ENCODE assay signal across 22 cellular contexts in genomic region chr2:211756266-211756665, GRCh38.
DNase-seq lines count a peak whose midpoint lies in the region; ATAC-seq lines count a peak whose summit lies in the region.
"Had no signal": no experiment of that assay in that cellular context is flagged by ENCODE, and none has a peak within 500 bp of the region (broad histone marks: within the 10 kb centered on the region; RNA-seq: fewer than 3 reads in every experiment).

No MANE protein-coding gene starts in this region.

- ATAC-seq in HG03095 (IDR thresholded peaks at IDR 0.05; ENCODE audit: unreplicated experiment) = no peak
- ATAC-seq: A549, HCT116, HepG2 had no signal

- DNase-seq in HCEC 1CT = peak; percentile 85
- peak; percentile 41 for DNase-seq in adipocyte (ENCODE audit: low read depth)
- peak; percentile 24 for DNase-seq in stromal cell of bone marrow (ENCODE audit: low read depth)
- no peak for DNase-seq in NCI-H1092 (lab: John Stamatoyannopoulos, UW)
- no peak for DNase-seq in Ammon's horn (ENCODE audit: low spot score)
- DNase-seq: BE2C; C1 segment of cervical spinal cord; CD4-positive, CD25-positive, alpha-beta regulatory T cell; CD8-positive, alpha-beta memory T cell; COR-L47; DMS 273 treated with DMSO at 0.1 percent for 48 hours; DMS53; DND-41; EL; HFFc6; KBM-7 had no signal

- no peak overlapping the region for H3K27ac ChIP-seq in ACC112 (ENCODE audit: low read depth, low read length)
- H3K27ac ChIP-seq: 22Rv1, A549 had no signal

- no peaks in the 10 kb centered on the region for H3K79me2 ChIP-seq in ACC112 (ENCODE audit: control insufficient read depth, insufficient read depth, low read length, unreplicated experiment)

- H3K36me3 ChIP-seq in ACC112 (ENCODE audit: insufficient read depth, low read length) (no peaks in the 10 kb centered on the region), adipocyte (ENCODE audit: control insufficient read depth, insufficient read depth, low read length, severe bottlenecking) (no peaks in the 10 kb centered on the region)
- H3K36me3 ChIP-seq: BE2C had no signal

- H3K27me3 ChIP-seq in ACC112 (ENCODE audit: insufficient read depth, low read length) = no peaks in the 10 kb centered on the region
- H3K27me3 ChIP-seq in adipocyte (replicated peaks; ENCODE audit: control insufficient read depth, insufficient read depth, low read length) = peaks cover 3% of the 10 kb centered on the region
- H3K27me3 ChIP-seq: BE2C had no signal

- H3K9ac ChIP-seq in adipocyte (ENCODE audit: low read length) = no peak overlapping the region

- H2AFZ ChIP-seq in ACC112 (ENCODE audit: low read length, unreplicated experiment) = peak overlapping the region; percentile 71

- no peaks in the 10 kb centered on the region for H3K9me3 ChIP-seq in adipocyte (ENCODE audit: control insufficient read depth, low read length)
- H3K9me3 ChIP-seq: A549, BE2C had no signal

- H3K4me3 ChIP-seq in ACC112 (ENCODE audit: low read depth, low read length) (no peak overlapping the region), adipocyte (ENCODE audit: low read length) (no peak overlapping the region)
- H3K4me3 ChIP-seq: A549 had no signal

- H3K4me1 ChIP-seq in ACC112 (ENCODE audit: control insufficient read depth, insufficient read depth, low read length, unreplicated experiment) (peaks cover 5% of the 10 kb centered on the region), adipocyte (ENCODE audit: control insufficient read depth, insufficient read depth, low read length) (no peaks in the 10 kb centered on the region)
- H3K4me1 ChIP-seq: A549 had no signal

Comparison
In these comparisons a context has a peak if more than half of its experiments do, and no peak if none do; other contexts are left out.
1. DNase-seq: peak in HCEC 1CT (single experiment), adipocyte (single experiment) and stromal cell of bone marrow (single experiment); none in NCI-H1092 (single experiment) and Ammon's horn (single experiment).